In the genomic region with DNA sequence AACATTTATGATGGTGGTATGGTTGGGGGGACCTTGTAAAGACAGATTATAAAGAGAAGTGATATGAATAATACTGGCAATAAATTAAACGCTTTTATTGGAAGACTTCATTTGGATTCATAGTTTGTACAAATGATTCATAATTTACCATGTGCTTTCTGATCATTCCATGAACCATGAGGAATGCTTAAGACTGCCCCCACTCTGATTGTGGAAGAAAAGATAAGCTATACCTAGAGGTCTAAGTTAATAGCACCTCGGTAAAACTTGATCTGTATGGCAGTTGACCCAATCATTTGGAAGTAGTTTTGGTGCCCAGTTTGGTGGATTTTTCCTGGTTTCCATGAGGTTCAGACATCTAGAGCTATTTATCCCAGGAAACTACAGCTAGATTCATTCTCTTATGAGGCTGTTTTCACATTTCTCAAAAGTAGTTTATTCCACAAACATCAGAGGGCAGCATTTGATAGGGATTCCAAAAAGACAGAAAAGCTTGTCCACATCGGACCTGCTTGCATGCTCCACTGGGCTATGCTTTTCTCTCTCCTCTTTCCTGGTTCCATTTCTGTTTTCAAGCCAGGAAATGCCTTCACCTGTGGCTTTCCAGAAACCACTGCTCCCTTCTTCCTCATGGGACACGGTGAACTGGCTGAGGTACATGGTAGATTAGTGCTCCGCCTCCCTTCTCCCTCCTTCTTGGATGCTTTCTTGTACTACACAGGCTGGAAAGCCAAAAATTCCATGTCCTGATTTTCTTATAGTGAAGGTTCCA, we compare ENCODE assay signal across 1 cellular context.
TF ChIP-seq lines count a peak whose summit lies in the region.

No MANE protein-coding gene starts in this region.

TF ChIP-seq in SK-N-SH treated with all-trans-retinoic acid at 6 μM for 48 hours, 23 proteins besides CTCF, POLR2A, EP300 and RAD21 (continued from another document):
- no peak for TF ChIP-seq TOX (CRISPR knock-in tag; IDR thresholded peaks at IDR 0.05; ENCODE audit: borderline replicate concordance)
- no peak for TF ChIP-seq CSDC2 (CRISPR knock-in tag; IDR thresholded peaks at IDR 0.05)
- TF ChIP-seq SNAI2 (CRISPR knock-in tag; IDR thresholded peaks at IDR 0.05), result no peak
- TF ChIP-seq ISL1 (CRISPR knock-in tag; IDR thresholded peaks at IDR 0.05), result no peak
- TF ChIP-seq ESRRG (CRISPR knock-in tag; IDR thresholded peaks at IDR 0.05), result no peak
- no peak for TF ChIP-seq ZFP30 (CRISPR knock-in tag; IDR thresholded peaks at IDR 0.05)
- no peak for TF ChIP-seq BACH2 (CRISPR knock-in tag; IDR thresholded peaks at IDR 0.05; ENCODE audit: borderline replicate concordance)
- TF ChIP-seq PPARA (CRISPR knock-in tag; IDR thresholded peaks at IDR 0.05; ENCODE audit: borderline replicate concordance), result no peak
- no peak for TF ChIP-seq RARB (CRISPR knock-in tag; IDR thresholded peaks at IDR 0.05)
